Comparison of ENCODE assay signal across 8 cellular contexts in genomic region chr6:159008656-159009288, GRCh38.
DNase-seq lines count a peak whose midpoint lies in the region; ATAC-seq lines count a peak whose summit lies in the region.

No MANE protein-coding gene starts in this region.

- DNase-seq in DMS153 treated with DMSO at 0.1 percent for 48 hours (lab: John Stamatoyannopoulos, UW; ENCODE audit: unreplicated experiment) (peak; percentile 11), DMS153 (lab: John Stamatoyannopoulos, UW) (no peak), NCI-H1092 (lab: John Stamatoyannopoulos, UW) (peak; percentile 17), amniotic epithelial cell (ENCODE audit: low read depth) (peak; percentile 51), kidney tubule cell (ENCODE audit: low spot score) (peak; percentile 42), cortex of kidney (lab: John Stamatoyannopoulos, UW) (no peak)

- peak; percentile 86 for ATAC-seq in GM21390 (IDR thresholded peaks at IDR 0.05; ENCODE audit: unreplicated experiment)
- ATAC-seq in GM18858 (IDR thresholded peaks at IDR 0.05; ENCODE audit: unreplicated experiment), result no peak

Comparison
In these comparisons a context has a peak if more than half of its experiments do, and no peak if none do; other contexts are left out.
1. DNase-seq: peak in DMS153 treated with DMSO at 0.1 percent for 48 hours (single experiment), NCI-H1092 (single experiment), amniotic epithelial cell (single experiment) and kidney tubule cell (single experiment); none in DMS153 (single experiment) and cortex of kidney (single experiment).